ENCODE assay signal across 8 cellular contexts in genomic region chr6:43669922-43670622, GRCh38. TPM values are rescaled to one million over a fixed set of nuclear protein-coding genes. Genes with fewer than 3 reads are reported as not detected.
DNase-seq lines count a peak whose midpoint lies in the region; ATAC-seq and TF ChIP-seq lines count a peak whose summit lies in the region.

No MANE protein-coding gene starts in this region.

- intact Hi-C loops in HCT116 (cut with micrococcal nuclease): loop anchor here (5.0 kb wide), 2 partner anchors 282 to 768 kb away; no protein-coding TSS in a partner anchor

- H3K27me3 ChIP-seq in HCT116 (ENCODE audit: insufficient read depth, low read length): no peaks in the 10 kb centered on the region
- no peaks in the 10 kb centered on the region for H3K27me3 ChIP-seq in esophagus (ENCODE audit: control insufficient read depth in 1 of 2, insufficient read depth in 2 of 2, low read length in 2 of 2)
- H3K27me3 ChIP-seq in skeletal muscle tissue (ENCODE audit: control insufficient read depth in 3 of 3, insufficient read depth in 3 of 3, low read length in 3 of 3): no peaks in the 10 kb centered on the region

- RAD21 ChIA-PET in HCT116 (lab: Charles Lee; ENCODE audit: low non-redundant PET in 1 of 2, low total read pairs in 2 of 2, uncharacterized antibody in 2 of 2, unreplicated experiment in 2 of 2): no interaction called here

- H3K9me3 Mint-ChIP-seq in naive thymus-derived CD8-positive, alpha-beta T cell: no peaks in the 10 kb centered on the region

- H3K4me3 Mint-ChIP-seq in naive thymus-derived CD8-positive, alpha-beta T cell: no peak overlapping the region

- TF ChIP-seq POLR2A in HCT116 (IDR thresholded peaks at IDR 0.05; ENCODE audit: borderline replicate concordance, extremely low read depth, insufficient read depth, insufficient read length): no peak

- no peaks in the 10 kb centered on the region for H4K20me1 ChIP-seq in HCT116 (ENCODE audit: insufficient read depth)

- TF ChIP-seq RAD21 in HCT116 (IDR thresholded peaks at IDR 0.05; ENCODE audit: low read depth): no peak

- peak overlapping the region in 5 of 10 donors; percentile 19 to 61 (median 40) for H3K27ac Mint-ChIP-seq in naive thymus-derived CD8-positive, alpha-beta T cell

- H3K4me1 Mint-ChIP-seq in naive thymus-derived CD8-positive, alpha-beta T cell: peaks cover 3 to 22% (median 15%) of the 10 kb centered on the region in 4 donors

- H3K4me3 ChIP-seq in HCT116 (replicated peaks in 1 of 2; ENCODE audit: low read depth in 1 of 2, low read length in 2 of 2) (no peak overlapping the region), esophagus (ENCODE audit: low read depth in 1 of 2, low read length in 2 of 2) (no peak overlapping the region), skeletal muscle tissue (ENCODE audit: low read length in 3 of 3) (no peak overlapping the region)

- H3K27ac ChIP-seq in HCT116 (ENCODE audit: low read depth, low read length) (peak overlapping the region; percentile 49; the same call in 1 of the 2 replicates), esophagus (ENCODE audit: low read depth in 2 of 2, low read length in 1 of 2) (peak overlapping the region; percentile 77 to 92), skeletal muscle tissue (ENCODE audit: low read depth, low read length) (peak overlapping the region; percentile 74)

- no peaks in the 10 kb centered on the region for H3K9me2 ChIP-seq in HCT116 (ENCODE audit: insufficient read depth)

- in situ Hi-C loops in SK-MEL-5 (cut with HindIII; ENCODE audit: low pct_unique_long_range_greater_than_20kb, low sequenced_read_pairs): no loop called here

- H3K36me3 ChIP-seq in HCT116 (ENCODE audit: control insufficient read depth in 1 of 2, insufficient read depth in 2 of 2, low read length in 2 of 2) (peaks cover 19 to 28% of the 10 kb centered on the region in 2 experiments), esophagus (ENCODE audit: control insufficient read depth in 2 of 2, insufficient read depth in 2 of 2, low read length in 1 of 2) (peaks cover 13 to 23% of the 10 kb centered on the region in 2 donors), skeletal muscle tissue (ENCODE audit: control insufficient read depth in 3 of 3, insufficient read depth in 3 of 3, low read length in 3 of 3) (peaks cover 31 to 34% (median 32%) of the 10 kb centered on the region in 3 donors)

- 69 to 78% methylated on average over 6 of the region's 6 CpGs for WGBS in esophagus, 2 donors

- H3K4me1 ChIP-seq in HCT116 (ENCODE audit: control insufficient read depth in 1 of 2, insufficient read depth in 2 of 2, low read length in 2 of 2): peaks cover 10 to 39% of the 10 kb centered on the region in 2 experiments
- H3K4me1 ChIP-seq in esophagus (ENCODE audit: control insufficient read depth in 2 of 2, insufficient read depth in 2 of 2, low read length in 1 of 2): peaks cover 15 to 28% of the 10 kb centered on the region in 2 donors
- peaks cover 75 to 88% (median 86%) of the 10 kb centered on the region in 3 donors for H3K4me1 ChIP-seq in skeletal muscle tissue (ENCODE audit: control insufficient read depth in 3 of 3, insufficient read depth in 3 of 3, low read length in 3 of 3)

- TF ChIP-seq CTCF in HCT116 (IDR thresholded peaks at IDR 0.05 in 2 of 3, conservative IDR thresholded peaks at IDR 0.05 in 1 of 3; ENCODE audit: borderline replicate concordance in 1 of 3, insufficient read depth in 1 of 3, low read depth in 2 of 3, low read length in 2 of 3): no peak

- H2AFZ ChIP-seq in HCT116 (ENCODE audit: low read depth, low read length, poor library complexity, severe bottlenecking): no peak overlapping the region

- BruUV-seq in HCT116 (replicated peaks; lab: Mats Ljungman, UMichigan): no TSS peak

- ATAC-seq in HCT116: no peak
- ATAC-seq in GM18873 (IDR thresholded peaks at IDR 0.05; ENCODE audit: low FRiP score, unreplicated experiment): no peak
- ATAC-seq in naive thymus-derived CD8-positive, alpha-beta T cell: no peak

- DNase-seq in HCT116 (ENCODE audit: low read depth, low spot score) (no peak), SK-MEL-5 (ENCODE audit: low read depth, low spot score) (peak; percentile 13), anterior cingulate cortex (lab: John Stamatoyannopoulos, UW) (no peak), AG08396 (ENCODE audit: low spot score) (no peak)
- DNase-seq in naive thymus-derived CD8-positive, alpha-beta T cell: no peak

- H3K36me3 Mint-ChIP-seq in naive thymus-derived CD8-positive, alpha-beta T cell: peaks cover 0 to 39% (median 8%) of the 10 kb centered on the region in 3 donors

- H3K4me2 ChIP-seq in HCT116 (ENCODE audit: low read length): no peak overlapping the region

- H3K79me2 ChIP-seq in HCT116 (ENCODE audit: insufficient read depth, low read length): no peaks in the 10 kb centered on the region

- no peak overlapping the region for H3K9ac ChIP-seq in HCT116 (ENCODE audit: low read length)
- H3K9ac ChIP-seq in skeletal muscle tissue (ENCODE audit: low read depth in 1 of 3, low read length in 3 of 3): peak overlapping the region; percentile 4 to 83 (median 71)

- CTCF ChIA-PET in HCT116 (lab: Charles Lee): interaction anchor here (4.6 kb wide), 1 partner anchor 410 kb away, joined by 45 read pairs; no protein-coding TSS in a partner anchor

- POLR2A ChIA-PET in HCT116 (lab: Charles Lee): no interaction called here
- POLR2A ChIA-PET in naive thymus-derived CD8-positive, alpha-beta T cell (lab: Charles Lee): interaction anchor here (1.1 kb wide), 1 partner anchor 12 kb away, joined by 3 read pairs; no protein-coding TSS in a partner anchor

- H3K27me3 Mint-ChIP-seq in naive thymus-derived CD8-positive, alpha-beta T cell: no peaks in the 10 kb centered on the region

- no peaks in the 10 kb centered on the region for H3K9me3 ChIP-seq in HCT116 (ENCODE audit: control insufficient read depth in 1 of 2, insufficient read depth in 1 of 2, low read depth in 1 of 2, low read length in 2 of 2)
- no peaks in the 10 kb centered on the region for H3K9me3 ChIP-seq in esophagus (ENCODE audit: control insufficient read depth in 2 of 2, insufficient read depth in 1 of 2, low read depth in 1 of 2, low read length in 1 of 2)
- H3K9me3 ChIP-seq in skeletal muscle tissue (ENCODE audit: control insufficient read depth in 3 of 3, low read length in 3 of 3): no peaks in the 10 kb centered on the region

TF ChIP-seq in HCT116, 20 proteins besides CTCF, POLR2A, EP300 and RAD21 (continues in another document):
- no peak for TF ChIP-seq EGR1 (IDR thresholded peaks at IDR 0.05; ENCODE audit: low read depth)
- no peak for TF ChIP-seq EZH2phosphoT487 (IDR thresholded peaks at IDR 0.05; ENCODE audit: borderline replicate concordance)
- no peak for TF ChIP-seq YY1 (IDR thresholded peaks at IDR 0.05; ENCODE audit: extremely low read depth, insufficient replicate concordance, low read depth, low read length)
- TF ChIP-seq EZH2 (IDR thresholded peaks at IDR 0.05): no peak
- no peak for TF ChIP-seq MAX (IDR thresholded peaks at IDR 0.05)
- TF ChIP-seq JUND (IDR thresholded peaks at IDR 0.05): no peak
- no peak for TF ChIP-seq ZNF274 (IDR thresholded peaks at IDR 0.05; ENCODE audit: low read depth, low read length)
- TF ChIP-seq SIN3A (IDR thresholded peaks at IDR 0.05; ENCODE audit: low read depth): no peak
- no peak for TF ChIP-seq POLR2AphosphoS5 (IDR thresholded peaks at IDR 0.05; ENCODE audit: low read depth, low read length)
- TF ChIP-seq ELF1 (IDR thresholded peaks at IDR 0.05; ENCODE audit: borderline replicate concordance, low read depth): no peak
- no peak for TF ChIP-seq TCF7L2 (IDR thresholded peaks at IDR 0.05; ENCODE audit: borderline replicate concordance, extremely low read depth, insufficient read depth, insufficient read length)
- TF ChIP-seq CBX3 (IDR thresholded peaks at IDR 0.05; ENCODE audit: low read depth): no peak
- no peak for TF ChIP-seq SRF (IDR thresholded peaks at IDR 0.05; ENCODE audit: low read depth)

RNA-seq across cellular contexts. Expression of gene MRPS18A, which starts 17.5 kb away (rescaled TPM):
- total RNA-seq in HCT116 (2021; ENCODE audit: unreplicated experiment) (63.0 TPM), skeletal muscle tissue (44.4 TPM)
- 84.7 and 96.7 TPM in 2 replicates for polyA plus RNA-seq in HCT116 (2012)
- 80.8 and 83.0 TPM in 2 replicates for total RNA-seq in SK-MEL-5 (2014; rRNA removed; shearing (Covaris generic))
- 62.2 TPM in 2 replicates for polyA plus RNA-seq in SK-MEL-5 (2015; cell fraction: cytosol; rRNA removed)
- 11.3 and 17.2 TPM in 2 replicates for polyA plus RNA-seq in SK-MEL-5 (2015; cell fraction: nucleus; rRNA removed)
- polyA plus RNA-seq in esophagus: 10 to 100 TPM; 33.3 to 70.0 TPM
- total RNA-seq in naive thymus-derived CD8-positive, alpha-beta T cell: 10 to 100 TPM; 28.9 to 30.6 TPM
- polyA plus RNA-seq in naive thymus-derived CD8-positive, alpha-beta T cell: 10 to 100 TPM; 53.1 to 63.1 (median 53.7) TPM

RNA-seq across cellular contexts. Expression of gene RSPH9, which starts 25.2 kb away (rescaled TPM):
- not detected for total RNA-seq in HCT116 (2021; ENCODE audit: unreplicated experiment)
- 0.14 and 0.20 TPM in 2 replicates for polyA plus RNA-seq in HCT116 (2012)
- 1.1 and 1.7 TPM in 2 replicates for total RNA-seq in SK-MEL-5 (2014; rRNA removed; shearing (Covaris generic))
- polyA plus RNA-seq in SK-MEL-5 (2015; cell fraction: cytosol; rRNA removed): 0.98 and 1.0 TPM in 2 replicates
- 0.08 and 0.36 TPM in 2 replicates for polyA plus RNA-seq in SK-MEL-5 (2015; cell fraction: nucleus; rRNA removed)
- under 1 TPM; 0.14 to 0.16 TPM for polyA plus RNA-seq in esophagus
- 0.52 TPM for total RNA-seq in skeletal muscle tissue
- total RNA-seq in naive thymus-derived CD8-positive, alpha-beta T cell: not detected
- 1 to 10 TPM in 1 of 3 donors, under 1 TPM in 2; 0.44 to 1.1 (median 0.86) TPM for polyA plus RNA-seq in naive thymus-derived CD8-positive, alpha-beta T cell

RNA-seq across cellular contexts. Expression of gene MAD2L1BP, which starts 34.4 kb away (rescaled TPM):
- total RNA-seq in HCT116 (2021; ENCODE audit: unreplicated experiment): 36.6 TPM
- 29.2 and 35.3 TPM in 2 replicates for polyA plus RNA-seq in HCT116 (2012)
- 161 and 166 TPM in 2 replicates for total RNA-seq in SK-MEL-5 (2014; rRNA removed; shearing (Covaris generic))
- polyA plus RNA-seq in SK-MEL-5 (2015; cell fraction: cytosol; rRNA removed): 143 and 159 TPM in 2 replicates
- polyA plus RNA-seq in SK-MEL-5 (2015; cell fraction: nucleus; rRNA removed): 108 and 149 TPM in 2 replicates
- polyA plus RNA-seq in esophagus: 10 to 100 TPM; 10.1 to 23.6 TPM
- 25.1 TPM for total RNA-seq in skeletal muscle tissue
- 10 to 100 TPM; 30.3 to 32.9 TPM for total RNA-seq in naive thymus-derived CD8-positive, alpha-beta T cell
- 10 to 100 TPM; 12.5 to 19.6 (median 17.9) TPM for polyA plus RNA-seq in naive thymus-derived CD8-positive, alpha-beta T cell

RNA-seq across cellular contexts. Expression of gene GTPBP2, which starts 41.0 kb away (rescaled TPM):
- total RNA-seq in HCT116 (2021; ENCODE audit: unreplicated experiment): 98.0 TPM
- polyA plus RNA-seq in HCT116 (2012): 154 and 183 TPM in 2 replicates
- 95.2 and 101 TPM in 2 replicates for total RNA-seq in SK-MEL-5 (2014; rRNA removed; shearing (Covaris generic))
- polyA plus RNA-seq in SK-MEL-5 (2015; cell fraction: cytosol; rRNA removed): 76.0 and 91.5 TPM in 2 replicates
- 1,005 and 1,042 TPM in 2 replicates for polyA plus RNA-seq in SK-MEL-5 (2015; cell fraction: nucleus; rRNA removed)
- 10 to 100 TPM; 62.2 to 76.8 TPM for polyA plus RNA-seq in esophagus
- total RNA-seq in skeletal muscle tissue: 30.8 TPM
- 10 to 100 TPM; 71.6 to 75.7 TPM for total RNA-seq in naive thymus-derived CD8-positive, alpha-beta T cell
- polyA plus RNA-seq in naive thymus-derived CD8-positive, alpha-beta T cell: 1 to 10 TPM; 1.1 to 2.6 (median 1.7) TPM
